35 cellular contexts compared by ENCODE assay signal in the genomic region with DNA sequence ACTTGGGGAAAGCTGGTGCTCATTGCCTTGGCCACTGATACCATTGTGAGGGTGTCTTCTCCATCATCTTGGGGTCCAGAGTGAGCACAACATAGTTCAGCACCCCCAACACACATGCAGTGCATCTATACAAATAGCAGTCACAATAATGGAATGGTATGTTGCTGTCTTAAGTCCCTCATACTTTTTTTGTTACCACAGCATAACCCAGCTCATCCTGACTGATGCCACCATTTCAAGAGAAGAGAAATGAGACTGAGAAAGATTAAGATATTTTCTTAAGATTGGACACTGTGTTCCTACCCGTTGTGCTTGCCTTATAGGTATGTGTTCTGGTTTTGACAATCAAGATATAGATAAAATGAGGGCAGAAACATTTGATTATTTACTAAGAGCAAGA. TPM values are rescaled to one million over a fixed set of nuclear protein-coding genes. Genes with fewer than 3 reads are reported as not detected.
"Had no signal": no experiment of that assay in that cellular context is flagged by ENCODE, and none has a peak within 500 bp of the region (broad histone marks: within the 10 kb centered on the region; RNA-seq: fewer than 3 reads in every experiment).

No MANE protein-coding gene starts in this region.

- H3K27me3 ChIP-seq: MG63 had no signal

- DNase-seq: Karpas-422, Kasumi-1, MG63, MM.1S, MV-4-11, NCI-H1048, NCI-H1092, NCI-H1092 treated with DMSO at 0.1 percent for 48 hours, NCI-H1105, NCI-H1105 treated with DMSO at 0.1 percent for 48 hours, NCI-H1417 treated with DMSO at 0.1 percent for 48 hours, NCI-H1436, NCI-H1436 treated with DMSO at 0.1 percent for 48 hours, NCI-H146, NCI-H1694, NCI-H1694 treated with DMSO at 0.1 percent for 48 hours, NCI-H187, NCI-H187 treated with DMSO at 0.1 percent for 48 hours, NCI-H1930, NCI-H2029, NCI-H2029 treated with DMSO at 0.1 percent for 48 hours, NCI-H2081, NCI-H2081 treated with DMSO at 0.1 percent for 48 hours, NCI-H2107, NCI-H2171, NCI-H2171 treated with DMSO at 0.1 percent for 48 hours, NCI-H2227 treated with DMSO at 0.1 percent for 48 hours, NCI-H226, NCI-H345, NCI-H446, NCI-H446 treated with DMSO at 0.1 percent for 48 hours, NCI-H510A, NCI-H510A treated with DMSO at 0.1 percent for 48 hours, NCI-H524 had no signal

- H3K36me3 ChIP-seq: MG63 had no signal

- H3K9me3 ChIP-seq: MG63 had no signal

- H3K4me3 ChIP-seq: MG63 had no signal

RNA-seq across cellular contexts. Expression of gene CST4, which starts 15.6 kb away (rescaled TPM):
- total RNA-seq: LHCN-M2 had no signal
